Comparison of ENCODE assay signal across 14 cellular contexts in genomic region chr5:76326559-76327351, GRCh38.
DNase-seq lines count a peak whose midpoint lies in the region; ATAC-seq, FAIRE-seq and TF ChIP-seq lines count a peak whose summit lies in the region.
"Had no signal": no experiment of that assay in that cellular context is flagged by ENCODE, and none has a peak within 500 bp of the region (broad histone marks: within the 10 kb centered on the region; RNA-seq: fewer than 3 reads in every experiment).

No MANE protein-coding gene starts in this region.

- peaks cover 0 to 10% of the 10 kb centered on the region in 2 donors for H3K9me3 Mint-ChIP-seq in activated T-cell treated with anti-CD3 and anti-CD28 coated beads, Interleukin-2, amount 50 U/mL, for 72 hours
- H3K9me3 Mint-ChIP-seq in activated T-cell treated with anti-CD3 and anti-CD28 coated beads, Interleukin-2, amount 50 U/mL, for 4 hours: no peaks in the 10 kb centered on the region
- peaks cover 5% of the 10 kb centered on the region for H3K9me3 Mint-ChIP-seq in activated T-helper 1 cell treated with anti-CD3 and anti-CD28 coated beads, Interleukin-12 subunit alpha, Interleukin-12 subunit beta, Interleukin-2, Interleukin-4 antibody, amounts not matched to agents 30 ng/mL and 10 ng/mL and 1 ng/mL, durations not matched to agents 14 hours and 24 hours and 36 hours

- H4K20me1 ChIP-seq in HepG2 (ENCODE audit: insufficient read depth, low read length): no peaks in the 10 kb centered on the region

- BruUV-seq in HepG2 (replicated peaks; lab: Mats Ljungman, UMichigan): no TSS peak

- H3K36me3 Mint-ChIP-seq in activated T-cell treated with anti-CD3 and anti-CD28 coated beads, Interleukin-2, amount 50 U/mL, for 72 hours (ENCODE audit: insufficient read depth in 2 of 2): peaks cover 4 to 10% of the 10 kb centered on the region in 2 donors
- no peaks in the 10 kb centered on the region for H3K36me3 Mint-ChIP-seq in activated T-cell treated with anti-CD3 and anti-CD28 coated beads, Interleukin-2, amount 50 U/mL, for 4 hours (ENCODE audit: insufficient read depth)
- peaks cover 14% of the 10 kb centered on the region for H3K36me3 Mint-ChIP-seq in activated T-helper 1 cell treated with anti-CD3 and anti-CD28 coated beads, Interleukin-12 subunit alpha, Interleukin-12 subunit beta, Interleukin-2, Interleukin-4 antibody, amounts not matched to agents 30 ng/mL and 10 ng/mL and 1 ng/mL, durations not matched to agents 14 hours and 24 hours and 36 hours (ENCODE audit: low read depth)

- H3K9me3 ChIP-seq in HepG2 (ENCODE audit: low read length): no peaks in the 10 kb centered on the region
- no peaks in the 10 kb centered on the region for H3K9me3 ChIP-seq in thymus (ENCODE audit: control insufficient read depth)
- H3K9me3 ChIP-seq in gastrocnemius medialis: no peaks in the 10 kb centered on the region
- H3K9me3 ChIP-seq: adrenal gland had no signal

- intact Hi-C loops in activated T-helper 1 cell treated with anti-CD3 and anti-CD28 coated beads, Interleukin-12 subunit alpha, Interleukin-12 subunit beta, Interleukin-2, Interleukin-4 antibody, amounts not matched to agents 30 ng/mL and 10 ng/mL and 1 ng/mL, durations not matched to agents 14 hours and 24 hours and 36 hours (cut with micrococcal nuclease): loop anchor here (1.0 to 2.0 kb wide), 4 partner anchors 42 to 220 kb away; no protein-coding TSS in a partner anchor
- intact Hi-C loops in HepG2 (cut with micrococcal nuclease; ENCODE audit: unreplicated experiment) (no loop called here), gastrocnemius medialis (cut with DNase I; ENCODE audit: low total_unique reads) (no loop called here)

- WGBS in HepG2 (ENCODE audit: low lambda C conversion rate): 3% methylated on average over 12 of the region's 12 CpGs
- 66% methylated on average over 12 of the region's 12 CpGs for WGBS in thymus

- CTCF ChIA-PET in HepG2 (lab: Yijun Ruan, JAX; ENCODE audit: low intra/inter-chr PET ratio, low total read pairs): no interaction called here

- POLR2A ChIA-PET in HepG2 (lab: Yijun Ruan, JAX): interaction anchor here (0.5 kb wide), 1 partner anchor 76 kb away, joined by 4 read pairs; no protein-coding TSS in a partner anchor

- H3K4me3 ChIP-seq in HepG2 (replicated peaks in 1 of 3; ENCODE audit: insufficient read depth in 1 of 3, low read depth in 2 of 3, low read length in 3 of 3) (peak overlapping the region in 1 of 3 experiments; percentile 28; a peak in 1 of 6 replicates), thymus (ENCODE audit: low read length) (no peak overlapping the region), gastrocnemius medialis (no peak overlapping the region)
- H3K4me3 ChIP-seq: adrenal gland, PC-9 had no signal

- no peaks in the 10 kb centered on the region for H3K79me2 ChIP-seq in HepG2 (ENCODE audit: insufficient read depth, low read length)

- in situ Hi-C loops in HepG2 (cut with HindIII; ENCODE audit: extremely low pct_ligation_motif_present, low pct_unique_long_range_greater_than_20kb): no loop called here
- in situ Hi-C loops in gastrocnemius medialis (cut with MboI; ENCODE audit: low sequenced_read_pairs in 4 of 4): no loop called here

- TF ChIP-seq POLR2A in HepG2 (IDR thresholded peaks at IDR 0.05; ENCODE audit: insufficient read depth in 1 of 2, low read depth in 2 of 2, low read length in 2 of 2): no peak
- no peak for TF ChIP-seq POLR2A in gastrocnemius medialis (IDR thresholded peaks at IDR 0.05)

- no peaks in the 10 kb centered on the region for H3K27me3 Mint-ChIP-seq in activated T-cell treated with anti-CD3 and anti-CD28 coated beads, Interleukin-2, amount 50 U/mL, for 72 hours (ENCODE audit: low read depth)
- no peaks in the 10 kb centered on the region for H3K27me3 Mint-ChIP-seq in activated T-cell treated with anti-CD3 and anti-CD28 coated beads, Interleukin-2, amount 50 U/mL, for 4 hours (ENCODE audit: low read depth)
- no peaks in the 10 kb centered on the region for H3K27me3 Mint-ChIP-seq in activated T-helper 1 cell treated with anti-CD3 and anti-CD28 coated beads, Interleukin-12 subunit alpha, Interleukin-12 subunit beta, Interleukin-2, Interleukin-4 antibody, amounts not matched to agents 30 ng/mL and 10 ng/mL and 1 ng/mL, durations not matched to agents 14 hours and 24 hours and 36 hours (ENCODE audit: insufficient read depth)

- no peak for TF ChIP-seq EP300 in HepG2 (IDR thresholded peaks at IDR 0.05; ENCODE audit: low read depth in 2 of 2, low read length in 2 of 2)
- TF ChIP-seq EP300 in HepG2 (CRISPR knock-in tag; IDR thresholded peaks at IDR 0.05; ENCODE audit: borderline replicate concordance): no peak

- H3K36me3 ChIP-seq in HepG2 (replicated peaks in 1 of 2; ENCODE audit: control insufficient read depth in 1 of 2, insufficient read depth in 2 of 2, low read length in 2 of 2) (no peaks in the 10 kb centered on the region), thymus (ENCODE audit: control insufficient read depth, insufficient read depth) (no peaks in the 10 kb centered on the region), gastrocnemius medialis (no peaks in the 10 kb centered on the region)
- H3K36me3 ChIP-seq: adrenal gland had no signal

- peaks cover 30% of the 10 kb centered on the region for H3K4me1 ChIP-seq in HepG2 (ENCODE audit: insufficient read depth, low read length)
- peaks cover 20% of the 10 kb centered on the region for H3K4me1 ChIP-seq in thymus (ENCODE audit: control insufficient read depth, insufficient read depth, low read length)
- peaks cover 0 to 8% of the 10 kb centered on the region in 2 donors for H3K4me1 ChIP-seq in gastrocnemius medialis

- H3K27ac Mint-ChIP-seq in activated T-cell treated with anti-CD3 and anti-CD28 coated beads, Interleukin-2, amount 50 U/mL, for 72 hours: peak overlapping the region; percentile 94
- H3K27ac Mint-ChIP-seq in activated T-helper 1 cell treated with anti-CD3 and anti-CD28 coated beads, Interleukin-12 subunit alpha, Interleukin-12 subunit beta, Interleukin-2, Interleukin-4 antibody, amounts not matched to agents 30 ng/mL and 10 ng/mL and 1 ng/mL, durations not matched to agents 14 hours and 24 hours and 36 hours: peak overlapping the region; percentile 84
- H3K27ac Mint-ChIP-seq: HFFc6 had no signal

- H3K9ac ChIP-seq in HepG2 (ENCODE audit: insufficient read depth, low read depth, low read length): no peak overlapping the region

- H2AFZ ChIP-seq in HepG2 (ENCODE audit: low read length): no peak overlapping the region
- H2AFZ ChIP-seq: PC-9 had no signal

- peaks cover 56% of the 10 kb centered on the region for H3K4me1 Mint-ChIP-seq in activated T-cell treated with anti-CD3 and anti-CD28 coated beads, Interleukin-2, amount 50 U/mL, for 72 hours (ENCODE audit: low read depth)
- peaks cover 69% of the 10 kb centered on the region for H3K4me1 Mint-ChIP-seq in activated T-cell treated with anti-CD3 and anti-CD28 coated beads, Interleukin-2, amount 50 U/mL, for 4 hours (ENCODE audit: low read depth)
- H3K4me1 Mint-ChIP-seq in activated T-helper 1 cell treated with anti-CD3 and anti-CD28 coated beads, Interleukin-12 subunit alpha, Interleukin-12 subunit beta, Interleukin-2, Interleukin-4 antibody, amounts not matched to agents 30 ng/mL and 10 ng/mL and 1 ng/mL, durations not matched to agents 14 hours and 24 hours and 36 hours (ENCODE audit: low read depth): peaks cover 71% of the 10 kb centered on the region

- TF ChIP-seq CTCF in HepG2 (CRISPR knock-in tag; IDR thresholded peaks at IDR 0.05): no peak
- no peak for TF ChIP-seq CTCF in gastrocnemius medialis (IDR thresholded peaks at IDR 0.05 in 4 of 5, conservative IDR thresholded peaks at IDR 0.05 in 1 of 5)

- no peak for FAIRE-seq in HepG2 (lab: Jason Lieb, UNC)

- peaks cover 0 to 18% of the 10 kb centered on the region in 2 experiments; a peak in 2 of 5 replicates for H3K27me3 ChIP-seq in HepG2 (ENCODE audit: control insufficient read depth in 1 of 2, insufficient read depth in 2 of 2, low read length in 2 of 2)
- no peaks in the 10 kb centered on the region for H3K27me3 ChIP-seq in thymus (ENCODE audit: control insufficient read depth, insufficient read depth)
- H3K27me3 ChIP-seq in gastrocnemius medialis: no peaks in the 10 kb centered on the region
- H3K27me3 ChIP-seq: adrenal gland had no signal

- DNase-seq in activated T-cell treated with anti-CD3 and anti-CD28 coated beads, Interleukin-2, amount 50 U/mL, for 72 hours: peak in 1 of 2 donors; percentile 7
- no peak for DNase-seq in activated T-cell treated with anti-CD3 and anti-CD28 coated beads, Interleukin-2, amount 50 U/mL, for 4 hours
- DNase-seq in activated T-helper 1 cell treated with anti-CD3 and anti-CD28 coated beads, Interleukin-12 subunit alpha, Interleukin-12 subunit beta, Interleukin-2, Interleukin-4 antibody, amounts not matched to agents 30 ng/mL and 10 ng/mL and 1 ng/mL, durations not matched to agents 14 hours and 24 hours and 36 hours (ENCODE audit: low spot score): no peak
- DNase-seq in HepG2 (ENCODE audit: low spot score): no peak
- no peak for DNase-seq in effector CD4-positive, alpha-beta T cell
- no peak for DNase-seq in NOMO-1 treated with dmso at 0.1 percent for 144 hours (lab: John Stamatoyannopoulos, UW; ENCODE audit: unreplicated experiment)
- DNase-seq in gastrocnemius medialis: no peak
- DNase-seq: adrenal gland; erythroblast; HFFc6; NCI-H146; PC-9; stimulated activated CD8-positive, alpha-beta memory T cell treated with anti-CD3 and anti-CD28 coated beads, Interleukin-4, amount 100 ng/mL, for 48 hours had no signal

- ATAC-seq in activated T-cell treated with anti-CD3 and anti-CD28 coated beads, Interleukin-2, amount 50 U/mL, for 72 hours (replicated peaks in 1 of 2): no peak
- no peak for ATAC-seq in activated T-cell treated with anti-CD3 and anti-CD28 coated beads, Interleukin-2, amount 50 U/mL, for 4 hours
- ATAC-seq in HepG2: peak; percentile 55
- no peak for ATAC-seq in gastrocnemius medialis

- TF ChIP-seq RAD21 in HepG2 (CRISPR knock-in tag; IDR thresholded peaks at IDR 0.05): no peak

- H3K27ac ChIP-seq in HepG2 (ENCODE audit: extremely low read length, insufficient read depth, low read length) (no peak overlapping the region), thymus (ENCODE audit: low read depth) (peak overlapping the region; percentile 83), gastrocnemius medialis (no peak overlapping the region)
- H3K27ac ChIP-seq: adrenal gland, PC-9 had no signal

- peak overlapping the region; percentile 41; the same call in 1 of the 2 replicates for H3K4me2 ChIP-seq in HepG2 (ENCODE audit: low read depth, low read length)
- H3K4me2 ChIP-seq: PC-9 had no signal

- peak overlapping the region in 1 of 2 donors; percentile 62 for H3K4me3 Mint-ChIP-seq in activated T-cell treated with anti-CD3 and anti-CD28 coated beads, Interleukin-2, amount 50 U/mL, for 72 hours
- H3K4me3 Mint-ChIP-seq in activated T-cell treated with anti-CD3 and anti-CD28 coated beads, Interleukin-2, amount 50 U/mL, for 4 hours: no peak overlapping the region
- peak overlapping the region; percentile 44 for H3K4me3 Mint-ChIP-seq in activated T-helper 1 cell treated with anti-CD3 and anti-CD28 coated beads, Interleukin-12 subunit alpha, Interleukin-12 subunit beta, Interleukin-2, Interleukin-4 antibody, amounts not matched to agents 30 ng/mL and 10 ng/mL and 1 ng/mL, durations not matched to agents 14 hours and 24 hours and 36 hours
- H3K4me3 Mint-ChIP-seq: HFFc6 had no signal

TF ChIP-seq in HepG2, 621 proteins besides CTCF, POLR2A, EP300 and RAD21 (continues in another document):
- TF ChIP-seq ZNF10 (CRISPR knock-in tag; IDR thresholded peaks at IDR 0.05; ENCODE audit: borderline replicate concordance, low read depth) (no peak), NONO (IDR thresholded peaks at IDR 0.05) (no peak), NONO (CRISPR knock-in tag; conservative IDR thresholded peaks at IDR 0.05) (no peak)
